Comparison of ENCODE assay signal across 22 cellular contexts in genomic region chr17:16923904-16924700, GRCh38. TPM values are rescaled to one million over a fixed set of nuclear protein-coding genes. Genes with fewer than 3 reads are reported as not detected.
DNase-seq lines count a peak whose midpoint lies in the region; ATAC-seq, FAIRE-seq and TF ChIP-seq lines count a peak whose summit lies in the region.
"Had no signal": no experiment of that assay in that cellular context is flagged by ENCODE, and none has a peak within 500 bp of the region (broad histone marks: within the 10 kb centered on the region; RNA-seq: fewer than 3 reads in every experiment).

No MANE protein-coding gene starts in this region.

- CTCF ChIA-PET in GM12878 (lab: Yijun Ruan, JAX) = no interaction called here
- CTCF ChIA-PET in SK-N-SH (lab: Yijun Ruan, JAX) = no interaction called here

- H3K27ac Mint-ChIP-seq in stimulated activated memory B cell treated with anti-CD40 and anti-IgM and Interleukin-4, amounts not matched to agents 10 μg/mL and 1 μg/mL and 100 μg/mL, for 72 hours = peak overlapping the region; percentile 64
- H3K27ac Mint-ChIP-seq: CD4-positive, alpha-beta T cell had no signal

- H3K27ac ChIP-seq in GM12878 (ENCODE audit: control insufficient read depth, insufficient read depth) = no peak overlapping the region
- H3K27ac ChIP-seq in lower lobe of right lung = no peak overlapping the region
- H3K27ac ChIP-seq in SK-N-SH (ENCODE audit: low read depth in 2 of 2, low read length in 1 of 2) = no peak overlapping the region
- H3K27ac ChIP-seq: GM23248, HL-60 had no signal

- H3K79me2 ChIP-seq in GM12878 (ENCODE audit: control insufficient read depth, insufficient read depth, low read length) (no peaks in the 10 kb centered on the region), SK-N-SH (ENCODE audit: insufficient read depth) (no peaks in the 10 kb centered on the region)

- intact Hi-C loops in GM12878 (cut with micrococcal nuclease; ENCODE audit: unreplicated experiment) = no loop called here
- intact Hi-C loops in lower lobe of right lung (cut with DNase I) = no loop called here

- TF ChIP-seq CTCF in GM12878 (IDR thresholded peaks at IDR 0.05 in 2 of 3, conservative IDR thresholded peaks at IDR 0.05 in 1 of 3; ENCODE audit: control insufficient read depth in 2 of 3, extremely low read depth in 1 of 3, insufficient read depth in 1 of 3, low read depth in 3 of 3, low read length in 3 of 3) = no peak
- no peak for TF ChIP-seq CTCF in lower lobe of right lung (IDR thresholded peaks at IDR 0.05)
- no peak for TF ChIP-seq CTCF in SK-N-SH (IDR thresholded peaks at IDR 0.05)

- RAD21 ChIA-PET in GM12878 (lab: Charles Lee; ENCODE audit: unreplicated experiment) = no interaction called here

- no peaks in the 10 kb centered on the region for H3F3A ChIP-seq in SK-N-SH (replicated peaks; ENCODE audit: insufficient read depth)

- H3K27me3 ChIP-seq in GM12878 (replicated peaks in 1 of 2; ENCODE audit: control insufficient read depth in 2 of 2, insufficient read depth in 2 of 2, low read length in 1 of 2) (no peaks in the 10 kb centered on the region), lower lobe of right lung (ENCODE audit: low read depth) (no peaks in the 10 kb centered on the region), SK-N-SH (ENCODE audit: insufficient read depth) (peaks cover 6% of the 10 kb centered on the region)

- in situ Hi-C loops in GM12878 (cut with MboI) = no loop called here

- no peaks in the 10 kb centered on the region for H3K27me3 Mint-ChIP-seq in stimulated activated memory B cell treated with anti-CD40 and anti-IgM and Interleukin-4, amounts not matched to agents 10 μg/mL and 1 μg/mL and 100 μg/mL, for 72 hours
- H3K27me3 Mint-ChIP-seq: CD4-positive, alpha-beta T cell had no signal

- BruUV-seq in GM12878 (replicated peaks; lab: Mats Ljungman, UMichigan) = no TSS peak

- no peak for TF ChIP-seq RAD21 in GM12878 (IDR thresholded peaks at IDR 0.05; ENCODE audit: insufficient read depth, low read depth, low read length)
- TF ChIP-seq RAD21 in SK-N-SH (IDR thresholded peaks at IDR 0.05; ENCODE audit: low read length) = no peak

- H3K9me3 Mint-ChIP-seq in stimulated activated memory B cell treated with anti-CD40 and anti-IgM and Interleukin-4, amounts not matched to agents 10 μg/mL and 1 μg/mL and 100 μg/mL, for 72 hours = no peaks in the 10 kb centered on the region
- H3K9me3 Mint-ChIP-seq: CD4-positive, alpha-beta T cell had no signal

- H4K20me1 ChIP-seq in GM12878 (ENCODE audit: control insufficient read depth, insufficient read depth) = no peaks in the 10 kb centered on the region
- no peaks in the 10 kb centered on the region for H4K20me1 ChIP-seq in SK-N-SH (ENCODE audit: insufficient read depth)

- no peak for TF ChIP-seq POLR2A in GM12878 (IDR thresholded peaks at IDR 0.05; ENCODE audit: low read depth, low read length)

- no peaks in the 10 kb centered on the region for H3K9me2 ChIP-seq in SK-N-SH

- no peak overlapping the region for H3K4me3 Mint-ChIP-seq in stimulated activated memory B cell treated with anti-CD40 and anti-IgM and Interleukin-4, amounts not matched to agents 10 μg/mL and 1 μg/mL and 100 μg/mL, for 72 hours
- H3K4me3 Mint-ChIP-seq: CD4-positive, alpha-beta T cell had no signal

- POLR2A ChIA-PET in GM12878 (lab: Charles Lee) = no interaction called here
- POLR2A ChIA-PET in SK-N-SH (lab: Yijun Ruan, JAX) = no interaction called here

- H3K4me1 ChIP-seq in GM12878 (ENCODE audit: control insufficient read depth, insufficient read depth, low read length) (no peaks in the 10 kb centered on the region), lower lobe of right lung (no peaks in the 10 kb centered on the region), SK-N-SH (ENCODE audit: control insufficient read depth in 1 of 2, insufficient read depth in 2 of 2, low read depth in 1 of 2, low read length in 1 of 2) (no peaks in the 10 kb centered on the region)

- H3K4me3 ChIP-seq in GM12878 (no peak overlapping the region), lower lobe of right lung (no peak overlapping the region), SK-N-SH (ENCODE audit: low read depth in 2 of 2, low read length in 1 of 2) (no peak overlapping the region)
- H3K4me3 ChIP-seq: GM23248, K562 had no signal

- 85% methylated on average over 15 of the region's 15 CpGs for WGBS in GM12878 (ENCODE audit: insufficient coverage, insufficient replicate concordance, low lambda C conversion rate, missing lambda C conversion rate)
- WGBS in SK-N-SH (ENCODE audit: low lambda C conversion rate) = 41% methylated on average over 9 of the region's 15 CpGs

- H3K36me3 ChIP-seq in GM12878 (ENCODE audit: control insufficient read depth in 2 of 2, insufficient read depth in 2 of 2, low read length in 1 of 2) = peaks cover 0 to 6% of the 10 kb centered on the region in 2 experiments; a peak in 3 of 4 replicates
- H3K36me3 ChIP-seq in lower lobe of right lung = no peaks in the 10 kb centered on the region
- H3K36me3 ChIP-seq in SK-N-SH (replicated peaks in 1 of 2; ENCODE audit: control insufficient read depth in 1 of 2, insufficient read depth in 2 of 2, low read length in 1 of 2) = no peaks in the 10 kb centered on the region

- H3K9ac ChIP-seq in GM12878 (ENCODE audit: control insufficient read depth, insufficient read depth, low read length) (no peak overlapping the region), SK-N-SH (no peak overlapping the region)
- H3K9ac ChIP-seq: GM23248 had no signal

- peaks cover 27% of the 10 kb centered on the region for H3K4me1 Mint-ChIP-seq in stimulated activated memory B cell treated with anti-CD40 and anti-IgM and Interleukin-4, amounts not matched to agents 10 μg/mL and 1 μg/mL and 100 μg/mL, for 72 hours

- ATAC-seq in GM12878 = peak; percentile 8; the same call in 2 of the 3 replicates
- ATAC-seq in lower lobe of right lung = no peak
- ATAC-seq in stimulated activated memory B cell treated with anti-CD40 and anti-IgM and Interleukin-4, amounts not matched to agents 10 μg/mL and 1 μg/mL and 100 μg/mL, for 72 hours = no peak
- ATAC-seq: K562 had no signal

- peaks cover 22% of the 10 kb centered on the region for H3K36me3 Mint-ChIP-seq in stimulated activated memory B cell treated with anti-CD40 and anti-IgM and Interleukin-4, amounts not matched to agents 10 μg/mL and 1 μg/mL and 100 μg/mL, for 72 hours

- FAIRE-seq in GM12878 (lab: Jason Lieb, UNC) = no peak
- FAIRE-seq: G401.6, GM19239, K562 had no signal

- H2AFZ ChIP-seq in GM12878 (ENCODE audit: control insufficient read depth, low read depth, low read length) (no peak overlapping the region), SK-N-SH (ENCODE audit: low read depth) (no peak overlapping the region)
- H2AFZ ChIP-seq: GM23248 had no signal

- DNase-seq in activated effector memory CD4-positive, alpha-beta T cell treated with anti-CD3 and anti-CD28 coated beads, Interleukin-2, amount 50 U/mL, for 16 hours = peak; percentile 54
- no peak for DNase-seq in activated effector memory CD4-positive, alpha-beta T cell treated with Interleukin-2 at 50 U/mL for 16 hours
- DNase-seq in GM12878 (ENCODE audit: low read depth, low spot score) = no peak
- DNase-seq in lower lobe of right lung = peak; percentile 22
- DNase-seq in kidney glomerular epithelial cell (lab: John Stamatoyannopoulos, UW) = no peak
- no peak for DNase-seq in SK-N-SH
- no peak for DNase-seq in stimulated activated CD4-positive, alpha-beta T cell treated with anti-CD3 and anti-CD28 coated beads, Interleukin-1b, Interleukin-23, amount 100 ng/mL, for 48 hours
- DNase-seq: AML-193, DMS79 treated with DMSO at 0.1 percent for 48 hours, GM23248, NCI-H1048, NCI-H2107, NCI-H226, NCI-H526 treated with DMSO at 0.1 percent for 48 hours had no signal

- H3K9me3 ChIP-seq in GM12878 (replicated peaks; ENCODE audit: control insufficient read depth, insufficient read depth, low read length) (no peaks in the 10 kb centered on the region), lower lobe of right lung (no peaks in the 10 kb centered on the region), SK-N-SH (no peaks in the 10 kb centered on the region)

- SMC1A ChIA-PET in GM12878 (lab: Charles Lee; ENCODE audit: uncharacterized antibody, unreplicated experiment) = no interaction called here

- H3K4me2 ChIP-seq in GM12878 (ENCODE audit: control insufficient read depth, insufficient read depth) (no peak overlapping the region), SK-N-SH (no peak overlapping the region)

- TF ChIP-seq EP300 in GM12878 (IDR thresholded peaks at IDR 0.05; ENCODE audit: borderline replicate concordance in 1 of 2, control insufficient read depth in 1 of 2, low read depth in 2 of 2, low read length in 2 of 2) = no peak
- TF ChIP-seq EP300 in SK-N-SH (IDR thresholded peaks at IDR 0.05; ENCODE audit: borderline replicate concordance in 1 of 2, low read depth in 1 of 2, low read length in 1 of 2) = no peak

TF ChIP-seq in GM12878, 131 proteins besides CTCF, POLR2A, EP300 and RAD21:
- TF ChIP-seq TCF7 (IDR thresholded peaks at IDR 0.05; ENCODE audit: borderline replicate concordance) (no peak), RELA (IDR thresholded peaks at IDR 0.05; ENCODE audit: borderline replicate concordance, partially characterized antibody) (no peak), YY1 (IDR thresholded peaks at IDR 0.05; ENCODE audit: low read depth, low read length) (no peak)

RNA-seq across cellular contexts. Expression of gene TNFRSF13B, which starts 47.8 kb away (rescaled TPM):
- 353 and 380 TPM in 2 replicates for total RNA-seq in GM12878 (2013; cell fraction: nucleolus; rRNA removed)
- 101 and 116 TPM in 2 replicates for total RNA-seq in GM12878 (2014; rRNA removed)
- total RNA-seq in GM12878 (2014; rRNA removed; fragmentation: Illumina TruSeq; extraction: Trizol) = 50.4 and 53.0 TPM in 2 replicates
- 160 and 161 TPM in 2 replicates for total RNA-seq in GM12878 (2021)
- 102 TPM for polyA plus RNA-seq in GM12878 (2011; ENCODE audit: low read depth)
- polyA plus RNA-seq in GM12878 (2011; rRNA removed) = 45.9 and 91.3 TPM in 2 replicates
- polyA plus RNA-seq in GM12878 (2011; cell fraction: cytosol; rRNA removed) = 124 and 142 TPM in 2 replicates
- 234 and 258 TPM in 2 replicates for polyA plus RNA-seq in GM12878 (2011; cell fraction: nucleus; rRNA removed)
- 237 and 313 TPM in 2 replicates for polyA plus RNA-seq in GM12878 (2012)
- polyA plus RNA-seq in GM12878 (2014; fragmentation: Illumina TruSeq; extraction: Trizol) = 53.0 and 141 TPM in 2 replicates
- 10 to 100 TPM; 15.5 to 23.1 TPM for polyA plus RNA-seq in GM12878 (2014; fragmentation: Nextera tagmentation; extraction: Ambion mirVana)
- polyA plus RNA-seq in GM12878 (2014; rRNA removed) = 231 and 255 TPM in 2 replicates
- polyA plus RNA-seq in GM12878 (2016; fragmentation: Nextera tagmentation; extraction: Ambion mirVana) = 100 to 1,000 TPM; 121 to 139 TPM
- polyA minus RNA-seq in GM12878 (2011; rRNA and poly(A)+ RNA removed) = 123 and 202 TPM in 2 replicates
- polyA minus RNA-seq in GM12878 (2011; cell fraction: cytosol; rRNA and poly(A)+ RNA removed) = 45.4 TPM in 2 replicates
- 141 and 184 TPM in 2 replicates for polyA minus RNA-seq in GM12878 (2011; cell fraction: nucleus; rRNA and poly(A)+ RNA removed)
- total RNA-seq in lower lobe of right lung = 0.27 TPM
- polyA plus RNA-seq in SK-N-SH (2012; rRNA removed) = not detected in 2 replicates
- not detected in 2 replicates for polyA plus RNA-seq in SK-N-SH (2012; cell fraction: cytosol; rRNA removed)
- not detected in 2 replicates for polyA plus RNA-seq in SK-N-SH (2012; cell fraction: nucleus; rRNA removed)
- total RNA-seq: A673; CD4-positive, alpha-beta T cell; GM23248; K562; RPMI7951 had no signal
- polyA plus RNA-seq: GM23248, K562 had no signal

Comparison
In these comparisons a context has a peak if more than half of its experiments do, and no peak if none do; other contexts are left out.
1. DNase-seq: peak in activated effector memory CD4-positive, alpha-beta T cell treated with anti-CD3 and anti-CD28 coated beads, Interleukin-2, amount 50 U/mL, for 16 hours (single experiment) and lower lobe of right lung (single experiment); none in activated effector memory CD4-positive, alpha-beta T cell treated with Interleukin-2 at 50 U/mL for 16 hours (single experiment), GM12878 (single experiment), kidney glomerular epithelial cell (single experiment), SK-N-SH (single experiment) and stimulated activated CD4-positive, alpha-beta T cell treated with anti-CD3 and anti-CD28 coated beads, Interleukin-1b, Interleukin-23, amount 100 ng/mL, for 48 hours (single experiment).
2. RNA of gene TNFRSF13B, which starts 47.8 kb away (total RNA-seq): 50.4 to 380 TPM in GM12878; 0.27 TPM in lower lobe of right lung (single experiment); every median in the first group is over 10 times any median in the second.